28 cellular contexts compared by ENCODE assay signal in the genomic region with DNA sequence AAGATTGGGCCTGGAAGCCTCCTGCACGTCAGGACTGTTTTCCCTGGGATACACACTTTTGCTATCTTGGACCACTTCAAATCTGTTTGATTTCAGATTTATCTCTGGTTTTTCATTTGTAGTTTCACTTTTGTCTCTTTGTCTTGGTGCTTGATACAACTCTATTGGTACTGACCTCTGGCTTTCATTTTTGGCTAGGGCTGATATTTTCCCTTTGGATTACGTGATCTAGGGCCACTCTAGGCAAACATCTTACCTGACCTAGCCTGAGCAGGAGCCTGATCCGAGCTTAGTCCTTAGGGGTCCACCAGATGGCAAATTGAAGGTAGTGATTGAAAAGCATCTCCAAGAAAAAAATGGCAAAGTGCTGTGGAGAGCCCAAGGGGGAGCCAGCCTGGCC.
"Had no signal": no experiment of that assay in that cellular context is flagged by ENCODE, and none has a peak within 500 bp of the region (broad histone marks: within the 10 kb centered on the region; RNA-seq: fewer than 3 reads in every experiment).

No MANE protein-coding gene starts in this region.

- H3K27me3 Mint-ChIP-seq: activated CD8-positive, alpha-beta T cell treated with anti-CD3 and anti-CD28 coated beads for 36 hours; activated naive CD8-positive, alpha-beta T cell treated with anti-CD3 and anti-CD28 coated beads for 36 hours had no signal

- H3K27ac ChIP-seq: brain microvascular endothelial cell, SJCRH30, SK-N-MC had no signal

- DNase-seq: activated CD4-positive, alpha-beta T cell treated with anti-CD3 and anti-CD28 coated beads, Interleukin-2, amount 10 ng/mL, durations not matched to agents 24 days and 14 days; activated CD4-positive, alpha-beta T cell treated with anti-CD3 and anti-CD28 coated beads, Interleukin-2, amount 50 U/mL, for 4 hours; activated CD8-positive, alpha-beta T cell treated with anti-CD3 and anti-CD28 coated beads for 36 hours; activated effector memory CD4-positive, alpha-beta T cell treated with anti-CD3 and anti-CD28 coated beads, Interleukin-2, amount 50 U/mL, for 16 hours; activated naive CD4-positive, alpha-beta T cell; activated naive CD4-positive, alpha-beta T cell treated with anti-CD3 and anti-CD28 coated beads, Interleukin-2, amount 50 U/mL, for 16 hours; activated naive CD8-positive, alpha-beta T cell treated with anti-CD3 and anti-CD28 coated beads for 36 hours; activated T-cell treated with anti-CD3 and anti-CD28 coated beads, Interleukin-2, amount 50 U/mL, for 1 hour; activated T-cell treated with anti-CD3 and anti-CD28 coated beads, Interleukin-2, amount 50 U/mL, for 72 hours; amniotic stem cell; aorta; brain microvascular endothelial cell; central memory CD4-positive, alpha-beta T cell; Kasumi-1; MG63; MV-4-11; NCI-H1092; NCI-H1436 treated with DMSO at 0.1 percent for 48 hours; NCI-H1694 treated with DMSO at 0.1 percent for 48 hours; NCI-H2029; NCI-H345; NCI-H524 treated with DMSO at 0.1 percent for 48 hours; NCI-H748 treated with DMSO at 0.1 percent for 48 hours; SHP77; SJCRH30 had no signal

- ATAC-seq: activated CD8-positive, alpha-beta T cell treated with anti-CD3 and anti-CD28 coated beads for 36 hours; activated T-cell treated with anti-CD3 and anti-CD28 coated beads, Interleukin-2, amount 50 U/mL, for 72 hours; activated T-helper 17 cell treated with anti-CD3 and anti-CD28 coated beads, Interleukin-2, amount 50 U/mL, for 72 hours; Panc1 had no signal

- H3K4me1 ChIP-seq: SJCRH30 had no signal

- H3K36me3 ChIP-seq: brain microvascular endothelial cell, MG63, SJCRH30 had no signal

- H3K4me1 Mint-ChIP-seq: activated CD4-positive, alpha-beta T cell treated with anti-CD3 and anti-CD28 coated beads, Interleukin-2, amount 10 ng/mL, durations not matched to agents 24 days and 14 days; activated naive CD8-positive, alpha-beta T cell treated with anti-CD3 and anti-CD28 coated beads for 36 hours; activated T-helper 17 cell treated with anti-CD3 and anti-CD28 coated beads, Interleukin-2, amount 50 U/mL, for 72 hours had no signal

- H3K27ac Mint-ChIP-seq: activated CD4-positive, alpha-beta T cell treated with anti-CD3 and anti-CD28 coated beads, Interleukin-2, amount 10 ng/mL, durations not matched to agents 24 days and 14 days; activated CD8-positive, alpha-beta T cell treated with anti-CD3 and anti-CD28 coated beads for 36 hours; activated naive CD8-positive, alpha-beta T cell treated with anti-CD3 and anti-CD28 coated beads for 36 hours; activated T-cell treated with anti-CD3 and anti-CD28 coated beads, Interleukin-2, amount 50 U/mL, for 72 hours; activated T-helper 17 cell treated with anti-CD3 and anti-CD28 coated beads, Interleukin-2, amount 50 U/mL, for 72 hours had no signal

- H3K9me3 Mint-ChIP-seq: activated CD4-positive, alpha-beta T cell treated with anti-CD3 and anti-CD28 coated beads, Interleukin-2, amount 10 ng/mL, durations not matched to agents 24 days and 14 days; activated CD8-positive, alpha-beta T cell treated with anti-CD3 and anti-CD28 coated beads for 36 hours; activated naive CD8-positive, alpha-beta T cell treated with anti-CD3 and anti-CD28 coated beads for 36 hours; activated T-cell treated with anti-CD3 and anti-CD28 coated beads, Interleukin-2, amount 50 U/mL, for 72 hours had no signal

- H3K9me3 ChIP-seq: MG63, SJCRH30 had no signal

- H3K4me3 ChIP-seq: MG63, SJCRH30, SK-N-MC had no signal

- H3K36me3 Mint-ChIP-seq: activated naive CD8-positive, alpha-beta T cell treated with anti-CD3 and anti-CD28 coated beads for 36 hours had no signal

- H3K27me3 ChIP-seq: brain microvascular endothelial cell, MG63, SJCRH30 had no signal

- H3K4me3 Mint-ChIP-seq: activated CD4-positive, alpha-beta T cell treated with anti-CD3 and anti-CD28 coated beads, Interleukin-2, amount 10 ng/mL, durations not matched to agents 24 days and 14 days; activated CD8-positive, alpha-beta T cell treated with anti-CD3 and anti-CD28 coated beads for 36 hours; activated naive CD8-positive, alpha-beta T cell treated with anti-CD3 and anti-CD28 coated beads for 36 hours; activated T-cell treated with anti-CD3 and anti-CD28 coated beads, Interleukin-2, amount 50 U/mL, for 72 hours; activated T-helper 17 cell treated with anti-CD3 and anti-CD28 coated beads, Interleukin-2, amount 50 U/mL, for 72 hours had no signal
